10 cellular contexts compared by ENCODE assay signal in the genomic region with DNA sequence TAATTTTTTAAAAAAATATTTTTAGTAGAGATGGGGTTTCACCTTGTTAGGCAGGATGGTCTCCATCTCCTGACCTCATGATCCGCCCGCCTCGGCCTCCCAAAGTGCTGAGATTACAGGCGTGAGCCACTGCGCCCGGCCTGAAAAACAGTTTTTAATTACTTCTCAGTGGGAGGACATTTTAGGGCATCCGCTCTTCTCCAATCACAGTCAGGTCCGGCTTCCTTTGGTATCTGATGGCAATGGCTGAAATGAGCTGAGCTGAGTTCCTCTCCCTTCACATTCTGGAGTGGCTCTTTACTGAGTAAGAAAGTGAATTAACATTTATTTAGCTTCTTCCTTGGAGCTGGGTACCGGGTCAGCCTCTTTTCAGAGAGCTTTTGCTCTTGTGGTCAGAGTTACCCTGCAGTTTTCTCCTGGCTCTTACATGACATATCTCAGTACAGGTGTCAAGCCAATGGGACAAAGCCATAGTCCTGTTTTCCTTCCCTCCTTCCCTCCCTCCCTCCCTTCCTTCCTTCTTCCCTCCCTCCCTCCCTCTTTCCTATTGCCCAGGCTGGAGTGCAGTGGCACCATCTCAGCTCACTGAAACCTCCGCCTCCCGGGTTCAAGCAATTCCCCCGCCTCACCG. TPM values are rescaled to one million over a fixed set of nuclear protein-coding genes. Genes with fewer than 3 reads are reported as not detected.
A peak's percentile ranks its signal among the peaks of the same experiment; 100 is the strongest.
DNase-seq lines count a peak whose midpoint lies in the region; ATAC-seq and TF ChIP-seq lines count a peak whose summit lies in the region.
"Had no signal": no experiment of that assay in that cellular context is flagged by ENCODE, and none has a peak within 500 bp of the region (broad histone marks: within the 10 kb centered on the region; RNA-seq: fewer than 3 reads in every experiment).

No MANE protein-coding gene starts in this region.

- peaks cover 18% of the 10 kb centered on the region for H3K36me3 Mint-ChIP-seq in T-helper 2 cell treated with Interferon-gamma antibody and Interleukin-4, amounts not matched to agents 5 μg/mL and 100 μg/mL, for 36 hours (ENCODE audit: low read depth)

- no peak overlapping the region for H3K9ac ChIP-seq in rectal smooth muscle tissue (ENCODE audit: low read length)

- BruUV-seq in Panc1 (replicated peaks; lab: Mats Ljungman, UMichigan), result no TSS peak

- intact Hi-C loops in Panc1 (cut with micrococcal nuclease; ENCODE audit: unreplicated experiment) (no loop called here), esophagus squamous epithelium (cut with DNase I) (no loop called here)

- peaks cover 18% of the 10 kb centered on the region for H3K4me1 Mint-ChIP-seq in T-helper 2 cell treated with Interferon-gamma antibody and Interleukin-4, amounts not matched to agents 5 μg/mL and 100 μg/mL, for 36 hours (ENCODE audit: low read depth)

- H3K4me3 Mint-ChIP-seq in T-helper 2 cell treated with Interferon-gamma antibody and Interleukin-4, amounts not matched to agents 5 μg/mL and 100 μg/mL, for 36 hours, result peak overlapping the region; percentile 94

- DNase-seq in T-helper 2 cell treated with Interferon-gamma antibody and Interleukin-4, amounts not matched to agents 5 μg/mL and 100 μg/mL, for 36 hours (ENCODE audit: low spot score), result no peak
- DNase-seq in T-helper 2 cell, result no peak
- no peak for DNase-seq in Panc1 (ENCODE audit: low read depth, low spot score)
- no peak for DNase-seq in esophagus squamous epithelium (lab: John Stamatoyannopoulos, UW)
- no peak for DNase-seq in ACHN
- DNase-seq in ureter (ENCODE audit: low spot score), result no peak

- no peak for TF ChIP-seq POLR2A in esophagus squamous epithelium (IDR thresholded peaks at IDR 0.05)

- H3K9me3 Mint-ChIP-seq in T-helper 2 cell treated with Interferon-gamma antibody and Interleukin-4, amounts not matched to agents 5 μg/mL and 100 μg/mL, for 36 hours, result no peaks in the 10 kb centered on the region

- 77 to 79% methylated on average over 9 to 13 of the region's 13 CpGs for WGBS in esophagus squamous epithelium, 2 donors

- TF ChIP-seq CTCF in Panc1 (IDR thresholded peaks at IDR 0.05) (no peak), esophagus squamous epithelium (IDR thresholded peaks at IDR 0.05) (no peak)

- in situ Hi-C loops in Panc1 (cut with HindIII; ENCODE audit: low pct_unique_long_range_greater_than_20kb, low sequenced_read_pairs), result no loop called here
- in situ Hi-C loops in ACHN (cut with HindIII; ENCODE audit: low pct_ligation_motif_present, low pct_unique_long_range_greater_than_20kb, low sequenced_read_pairs), result no loop called here

- CTCF ChIA-PET in Panc1 (lab: Charles Lee), result no interaction called here

- ATAC-seq in Panc1 (no peak), HG03439 (IDR thresholded peaks at IDR 0.05; ENCODE audit: unreplicated experiment) (no peak)

- H3K27me3 ChIP-seq in Panc1 (ENCODE audit: control insufficient read depth, insufficient read depth, low read length) (no peaks in the 10 kb centered on the region), esophagus squamous epithelium (no peaks in the 10 kb centered on the region), rectal smooth muscle tissue (ENCODE audit: control insufficient read depth, insufficient read depth, low read length) (no peaks in the 10 kb centered on the region)
- H3K27me3 ChIP-seq: adrenal gland, right atrium auricular region had no signal

- H3K27ac ChIP-seq in Panc1 (ENCODE audit: low read length) (no peak overlapping the region), esophagus squamous epithelium (no peak overlapping the region), rectal smooth muscle tissue (ENCODE audit: low read depth, low read length) (no peak overlapping the region)

- POLR2A ChIA-PET in Panc1 (lab: Charles Lee), result no interaction called here

- H3K36me3 ChIP-seq in Panc1 (ENCODE audit: control insufficient read depth, insufficient read depth, low read length) (no peaks in the 10 kb centered on the region; the same call in none of the 2 replicates), esophagus squamous epithelium (peaks cover 0 to 29% (median 0%) of the 10 kb centered on the region in 3 donors), rectal smooth muscle tissue (ENCODE audit: control insufficient read depth, insufficient read depth, low read length) (no peaks in the 10 kb centered on the region)

- H3K4me3 ChIP-seq in Panc1 (ENCODE audit: low read depth in 2 of 2, low read length in 2 of 2) (peak overlapping the region; percentile 98 to 99), esophagus squamous epithelium (peak overlapping the region in 3 of 4 donors; percentile 62 to 93 (median 84)), rectal smooth muscle tissue (ENCODE audit: low read length) (peak overlapping the region; percentile 58)

- H3K9me3 ChIP-seq in Panc1 (ENCODE audit: control insufficient read depth, insufficient read depth, low read depth, low read length) (no peaks in the 10 kb centered on the region), esophagus squamous epithelium (no peaks in the 10 kb centered on the region)
- H3K9me3 ChIP-seq: adrenal gland, right atrium auricular region had no signal

- H3K27me3 Mint-ChIP-seq in T-helper 2 cell treated with Interferon-gamma antibody and Interleukin-4, amounts not matched to agents 5 μg/mL and 100 μg/mL, for 36 hours (ENCODE audit: low read depth), result no peaks in the 10 kb centered on the region

- H3K4me1 ChIP-seq in Panc1 (ENCODE audit: control insufficient read depth, insufficient read depth, low read length) (no peaks in the 10 kb centered on the region; the same call in 1 of the 2 replicates), esophagus squamous epithelium (peaks cover 4 to 39% (median 5%) of the 10 kb centered on the region in 3 donors), rectal smooth muscle tissue (ENCODE audit: control insufficient read depth, insufficient read depth, low read length) (no peaks in the 10 kb centered on the region)

- H3K27ac Mint-ChIP-seq in T-helper 2 cell treated with Interferon-gamma antibody and Interleukin-4, amounts not matched to agents 5 μg/mL and 100 μg/mL, for 36 hours, result no peak overlapping the region

RNA-seq across cellular contexts. Expression of a gene that starts 1.1 kb away (rescaled TPM):
- total RNA-seq in Panc1 (2021; ENCODE audit: unreplicated experiment) (24.7 TPM), esophagus squamous epithelium (10 to 100 TPM in 3 of 4 donors, 1 to 10 TPM in 1; 9.2 to 18.4 (median 16.6) TPM), ureter (29.4 TPM)
- 10.8 TPM for polyA plus RNA-seq in Panc1 (2012; ENCODE audit: insufficient read length)
